In the genomic region with DNA sequence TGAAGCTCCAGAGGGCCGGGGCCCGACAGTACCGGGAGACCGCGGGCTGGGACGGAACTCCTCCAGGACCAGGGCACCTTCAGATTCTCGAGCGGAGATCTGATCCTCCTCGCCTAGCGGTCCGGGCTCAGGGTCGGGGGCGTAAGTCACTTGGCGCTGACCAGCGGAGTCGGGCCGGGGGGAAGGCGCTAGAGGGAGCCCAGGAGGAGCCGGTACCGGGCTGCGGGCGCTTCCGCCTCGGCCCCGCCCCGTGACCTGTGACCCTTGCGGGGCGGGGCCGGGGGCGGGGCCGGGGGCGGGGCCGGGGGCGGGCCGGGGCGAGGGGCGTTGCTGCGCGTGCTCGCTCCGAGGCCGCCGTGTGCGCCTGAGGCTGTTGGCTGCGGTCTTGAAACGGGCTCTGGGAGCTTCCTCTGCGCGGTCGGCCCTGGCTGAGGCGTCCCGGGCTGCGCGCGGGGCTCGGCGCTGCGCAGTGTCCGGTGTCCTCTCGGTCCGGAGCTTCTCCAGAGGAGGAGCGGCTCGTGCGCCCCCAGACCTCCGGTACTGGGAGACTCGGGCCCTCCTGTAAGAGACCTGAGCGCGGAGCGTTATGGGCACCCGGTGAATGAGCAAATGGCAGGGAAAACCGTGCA, we compare ENCODE assay signal across 1 cellular context.
TF ChIP-seq lines count a peak whose summit lies in the region.

TSS of gene ARSA (minus strand) at position 239 of the 629 bp plus-strand sequence. CDS start 373 bp downstream, outside the sequence.

TF ChIP-seq in HepG2, 621 proteins besides CTCF, POLR2A, EP300 and RAD21 (continued from another document and continues in another):
- TF ChIP-seq HMGXB4 (CRISPR knock-in tag; IDR thresholded peaks at IDR 0.05; ENCODE audit: borderline replicate concordance in 1 of 2, low read depth in 1 of 2) (no peak; a peak in 1 of 4 replicates), CAMTA2 (CRISPR knock-in tag; IDR thresholded peaks at IDR 0.05; ENCODE audit: borderline replicate concordance) (no peak; the same call in 1 of the 2 replicates), YY1 (IDR thresholded peaks at IDR 0.05; ENCODE audit: insufficient read depth, insufficient replicate concordance, low read depth, low read length) (no peak), ZNF788 (CRISPR knock-in tag; IDR thresholded peaks at IDR 0.05; ENCODE audit: borderline replicate concordance) (no peak), ZNF34 (CRISPR knock-in tag; IDR thresholded peaks at IDR 0.05; ENCODE audit: borderline replicate concordance) (no peak), HCFC1 (IDR thresholded peaks at IDR 0.05; ENCODE audit: low read depth, low read length) (no peak), EED (CRISPR knock-in tag; IDR thresholded peaks at IDR 0.05) (no peak), SIX1 (CRISPR knock-in tag; IDR thresholded peaks at IDR 0.05; ENCODE audit: borderline replicate concordance) (no peak), ZBTB14 (CRISPR knock-in tag; IDR thresholded peaks at IDR 0.05) (peak; percentile 66), TOE1 (CRISPR knock-in tag; IDR thresholded peaks at IDR 0.05) (no peak), ZNF343 (CRISPR knock-in tag; IDR thresholded peaks at IDR 0.05) (no peak), ATF7 (IDR thresholded peaks at IDR 0.05) (no peak), ATF7 (CRISPR knock-in tag; IDR thresholded peaks at IDR 0.05) (no peak), TCF7 (IDR thresholded peaks at IDR 0.05; ENCODE audit: low read depth) (no peak), ZNF557 (CRISPR knock-in tag; IDR thresholded peaks at IDR 0.05) (no peak), ZFP36L2 (CRISPR knock-in tag; IDR thresholded peaks at IDR 0.05) (no peak), GTF2F1 (IDR thresholded peaks at IDR 0.05; ENCODE audit: low read length) (no peak), TEAD3 (CRISPR knock-in tag; optimal IDR thresholded peaks at IDR 0.05; ENCODE audit: borderline replicate concordance) (peak; percentile 22), ZNF143 (CRISPR knock-in tag; IDR thresholded peaks at IDR 0.05) (no peak), PHB2 (IDR thresholded peaks at IDR 0.05; ENCODE audit: partially characterized antibody) (no peak), NFYB (CRISPR knock-in tag; IDR thresholded peaks at IDR 0.05) (no peak), ZNF329 (CRISPR knock-in tag; IDR thresholded peaks at IDR 0.05; ENCODE audit: low read depth) (peak; percentile 60; the same call in 1 of the 2 replicates), ZNF431 (CRISPR knock-in tag; IDR thresholded peaks at IDR 0.05; ENCODE audit: borderline replicate concordance, low read depth) (no peak), MTF2 (CRISPR knock-in tag; IDR thresholded peaks at IDR 0.05; ENCODE audit: borderline replicate concordance) (peak; percentile 66; the same call in 1 of the 2 replicates), ZNF646 (CRISPR knock-in tag; IDR thresholded peaks at IDR 0.05) (no peak; the same call in 1 of the 2 replicates), ZBTB1 (CRISPR knock-in tag; IDR thresholded peaks at IDR 0.05; ENCODE audit: borderline replicate concordance) (no peak), IKZF1 (IDR thresholded peaks at IDR 0.05) (no peak), NPAS2 (CRISPR knock-in tag; IDR thresholded peaks at IDR 0.05; ENCODE audit: borderline replicate concordance) (no peak), ZFYVE20 (CRISPR knock-in tag; IDR thresholded peaks at IDR 0.05; ENCODE audit: borderline replicate concordance, low read depth) (no peak), CENPT (CRISPR knock-in tag; IDR thresholded peaks at IDR 0.05; ENCODE audit: low read depth) (no peak), ZNF605 (CRISPR knock-in tag; IDR thresholded peaks at IDR 0.05) (peak; percentile 43; the same call in 1 of the 2 replicates), HNRNPH1 (optimal IDR thresholded peaks at IDR 0.05; ENCODE audit: low read depth, low read length) (no peak), SOX13 (IDR thresholded peaks at IDR 0.05) (no peak), SOX13 (CRISPR knock-in tag; conservative IDR thresholded peaks at IDR 0.05 in 1 of 2, IDR thresholded peaks at IDR 0.05 in 1 of 2) (no peak), PCBP1 (IDR thresholded peaks at IDR 0.05; ENCODE audit: borderline replicate concordance, low read depth, low read length) (0 out of 2 replicates have a peak, but pooled peaks have one; percentile 44), ZSCAN20 (CRISPR knock-in tag; IDR thresholded peaks at IDR 0.05; ENCODE audit: borderline replicate concordance) (no peak), ZFP37 (CRISPR knock-in tag; IDR thresholded peaks at IDR 0.05; ENCODE audit: borderline replicate concordance) (no peak)
- TF ChIP-seq, protein P1, sequence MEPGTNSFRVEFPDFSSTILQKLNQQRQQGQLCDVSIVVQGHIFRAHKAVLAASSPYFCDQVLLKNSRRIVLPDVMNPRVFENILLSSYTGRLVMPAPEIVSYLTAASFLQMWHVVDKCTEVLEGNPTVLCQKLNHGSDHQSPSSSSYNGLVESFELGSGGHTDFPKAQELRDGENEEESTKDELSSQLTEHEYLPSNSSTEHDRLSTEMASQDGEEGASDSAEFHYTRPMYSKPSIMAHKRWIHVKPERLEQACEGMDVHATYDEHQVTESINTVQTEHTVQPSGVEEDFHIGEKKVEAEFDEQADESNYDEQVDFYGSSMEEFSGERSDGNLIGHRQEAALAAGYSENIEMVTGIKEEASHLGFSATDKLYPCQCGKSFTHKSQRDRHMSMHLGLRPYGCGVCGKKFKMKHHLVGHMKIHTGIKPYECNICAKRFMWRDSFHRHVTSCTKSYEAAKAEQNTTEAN (CRISPR knock-in tag; conservative IDR thresholded peaks at IDR 0.05), result 0 out of 2 replicates have a peak, but pooled peaks have one; percentile 23
- TF ChIP-seq, protein P2, sequence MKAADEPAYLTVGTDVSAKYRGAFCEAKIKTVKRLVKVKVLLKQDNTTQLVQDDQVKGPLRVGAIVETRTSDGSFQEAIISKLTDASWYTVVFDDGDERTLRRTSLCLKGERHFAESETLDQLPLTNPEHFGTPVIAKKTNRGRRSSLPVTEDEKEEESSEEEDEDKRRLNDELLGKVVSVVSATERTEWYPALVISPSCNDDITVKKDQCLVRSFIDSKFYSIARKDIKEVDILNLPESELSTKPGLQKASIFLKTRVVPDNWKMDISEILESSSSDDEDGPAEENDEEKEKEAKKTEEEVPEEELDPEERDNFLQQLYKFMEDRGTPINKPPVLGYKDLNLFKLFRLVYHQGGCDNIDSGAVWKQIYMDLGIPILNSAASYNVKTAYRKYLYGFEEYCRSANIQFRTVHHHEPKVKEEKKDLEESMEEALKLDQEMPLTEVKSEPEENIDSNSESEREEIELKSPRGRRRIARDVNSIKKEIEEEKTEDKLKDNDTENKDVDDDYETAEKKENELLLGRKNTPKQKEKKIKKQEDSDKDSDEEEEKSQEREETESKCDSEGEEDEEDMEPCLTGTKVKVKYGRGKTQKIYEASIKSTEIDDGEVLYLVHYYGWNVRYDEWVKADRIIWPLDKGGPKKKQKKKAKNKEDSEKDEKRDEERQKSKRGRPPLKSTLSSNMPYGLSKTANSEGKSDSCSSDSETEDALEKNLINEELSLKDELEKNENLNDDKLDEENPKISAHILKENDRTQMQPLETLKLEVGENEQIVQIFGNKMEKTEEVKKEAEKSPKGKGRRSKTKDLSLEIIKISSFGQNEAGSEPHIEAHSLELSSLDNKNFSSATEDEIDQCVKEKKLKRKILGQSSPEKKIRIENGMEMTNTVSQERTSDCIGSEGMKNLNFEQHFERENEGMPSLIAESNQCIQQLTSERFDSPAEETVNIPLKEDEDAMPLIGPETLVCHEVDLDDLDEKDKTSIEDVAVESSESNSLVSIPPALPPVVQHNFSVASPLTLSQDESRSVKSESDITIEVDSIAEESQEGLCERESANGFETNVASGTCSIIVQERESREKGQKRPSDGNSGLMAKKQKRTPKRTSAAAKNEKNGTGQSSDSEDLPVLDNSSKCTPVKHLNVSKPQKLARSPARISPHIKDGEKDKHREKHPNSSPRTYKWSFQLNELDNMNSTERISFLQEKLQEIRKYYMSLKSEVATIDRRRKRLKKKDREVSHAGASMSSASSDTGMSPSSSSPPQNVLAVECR (CRISPR knock-in tag; IDR thresholded peaks at IDR 0.05; ENCODE audit: borderline replicate concordance), result peak; percentile 73
- TF ChIP-seq, protein P3, sequence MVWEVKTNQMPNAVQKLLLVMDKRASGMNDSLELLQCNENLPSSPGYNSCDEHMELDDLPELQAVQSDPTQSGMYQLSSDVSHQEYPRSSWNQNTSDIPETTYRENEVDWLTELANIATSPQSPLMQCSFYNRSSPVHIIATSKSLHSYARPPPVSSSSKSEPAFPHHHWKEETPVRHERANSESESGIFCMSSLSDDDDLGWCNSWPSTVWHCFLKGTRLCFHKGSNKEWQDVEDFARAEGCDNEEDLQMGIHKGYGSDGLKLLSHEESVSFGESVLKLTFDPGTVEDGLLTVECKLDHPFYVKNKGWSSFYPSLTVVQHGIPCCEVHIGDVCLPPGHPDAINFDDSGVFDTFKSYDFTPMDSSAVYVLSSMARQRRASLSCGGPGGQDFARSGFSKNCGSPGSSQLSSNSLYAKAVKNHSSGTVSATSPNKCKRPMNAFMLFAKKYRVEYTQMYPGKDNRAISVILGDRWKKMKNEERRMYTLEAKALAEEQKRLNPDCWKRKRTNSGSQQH (CRISPR knock-in tag; IDR thresholded peaks at IDR 0.05; ENCODE audit: low read depth), result 0 out of 2 replicates have a peak, but pooled peaks have one; percentile 34
- TF ChIP-seq, protein P4, sequence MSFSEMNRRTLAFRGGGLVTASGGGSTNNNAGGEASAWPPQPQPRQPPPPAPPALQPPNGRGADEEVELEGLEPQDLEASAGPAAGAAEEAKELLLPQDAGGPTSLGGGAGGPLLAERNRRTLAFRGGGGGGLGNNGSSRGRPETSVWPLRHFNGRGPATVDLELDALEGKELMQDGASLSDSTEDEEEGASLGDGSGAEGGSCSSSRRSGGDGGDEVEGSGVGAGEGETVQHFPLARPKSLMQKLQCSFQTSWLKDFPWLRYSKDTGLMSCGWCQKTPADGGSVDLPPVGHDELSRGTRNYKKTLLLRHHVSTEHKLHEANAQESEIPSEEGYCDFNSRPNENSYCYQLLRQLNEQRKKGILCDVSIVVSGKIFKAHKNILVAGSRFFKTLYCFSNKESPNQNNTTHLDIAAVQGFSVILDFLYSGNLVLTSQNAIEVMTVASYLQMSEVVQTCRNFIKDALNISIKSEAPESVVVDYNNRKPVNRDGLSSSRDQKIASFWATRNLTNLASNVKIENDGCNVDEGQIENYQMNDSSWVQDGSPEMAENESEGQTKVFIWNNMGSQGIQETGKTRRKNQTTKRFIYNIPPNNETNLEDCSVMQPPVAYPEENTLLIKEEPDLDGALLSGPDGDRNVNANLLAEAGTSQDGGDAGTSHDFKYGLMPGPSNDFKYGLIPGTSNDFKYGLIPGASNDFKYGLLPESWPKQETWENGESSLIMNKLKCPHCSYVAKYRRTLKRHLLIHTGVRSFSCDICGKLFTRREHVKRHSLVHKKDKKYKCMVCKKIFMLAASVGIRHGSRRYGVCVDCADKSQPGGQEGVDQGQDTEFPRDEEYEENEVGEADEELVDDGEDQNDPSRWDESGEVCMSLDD (CRISPR knock-in tag; IDR thresholded peaks at IDR 0.05; ENCODE audit: borderline replicate concordance), result no peak
